ENCODE assay signal across 12 cellular contexts in the genomic region with DNA sequence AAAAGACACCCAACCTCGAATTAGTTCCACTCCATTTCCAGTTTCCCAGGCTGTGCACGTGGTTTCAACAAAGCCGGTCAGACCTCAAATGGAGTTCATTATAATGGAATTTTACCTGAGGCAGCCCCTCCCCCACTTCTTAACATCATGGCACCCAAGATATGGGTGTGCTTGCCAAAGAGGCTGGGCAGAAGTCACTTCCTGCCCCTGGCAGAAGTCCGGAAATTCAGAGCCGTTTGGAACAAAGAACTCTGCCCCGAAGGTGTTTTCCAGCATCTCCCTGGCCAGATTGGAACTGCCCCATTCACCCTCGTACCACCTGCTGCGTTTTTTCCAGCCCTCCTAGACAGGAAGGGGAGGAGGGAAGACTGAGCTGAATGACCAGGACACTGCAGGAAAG. TPM values are rescaled to one million over a fixed set of nuclear protein-coding genes. Genes with fewer than 3 reads are reported as not detected.
A peak's percentile ranks its signal among the peaks of the same experiment; 100 is the strongest.
DNase-seq lines count a peak whose midpoint lies in the region; ATAC-seq, FAIRE-seq and TF ChIP-seq lines count a peak whose summit lies in the region.
"Had no signal": no experiment of that assay in that cellular context is flagged by ENCODE, and none has a peak within 500 bp of the region (broad histone marks: within the 10 kb centered on the region; RNA-seq: fewer than 3 reads in every experiment).

No MANE protein-coding gene starts in this region.

- FAIRE-seq in kidney (lab: Jason Lieb, UNC): peak; percentile 17

- H3K9me3 ChIP-seq in kidney (ENCODE audit: control insufficient read depth in 1 of 2, low read length in 2 of 2): no peaks in the 10 kb centered on the region
- H3K9me3 ChIP-seq: right lobe of liver had no signal

- ATAC-seq in Right ventricle myocardium superior (ENCODE audit: poor library complexity) (no peak), HG02610 (IDR thresholded peaks at IDR 0.05; ENCODE audit: unreplicated experiment) (no peak)
- ATAC-seq: activated naive CD4-positive, alpha-beta T cell treated with anti-CD3 and anti-CD28 coated beads, Interleukin-2, amount 50 U/mL, for 72 hours had no signal

- H3K27ac ChIP-seq in C4-2B (peak overlapping the region; percentile 80), kidney (ENCODE audit: low read depth in 2 of 2, low read length in 2 of 2) (peak overlapping the region; percentile 82 to 86)
- H3K27ac ChIP-seq: right lobe of liver had no signal

- H3K9ac ChIP-seq in kidney (ENCODE audit: low read length in 2 of 2): peak overlapping the region in 1 of 2 donors; percentile 35

- peaks cover 47 to 59% of the 10 kb centered on the region in 2 donors for H3K4me1 ChIP-seq in kidney (ENCODE audit: control insufficient read depth in 1 of 2, insufficient read depth in 1 of 2, low read depth in 1 of 2, low read length in 2 of 2)

- peak overlapping the region in 1 of 2 donors; percentile 16 for H3K4me3 ChIP-seq in kidney (ENCODE audit: low read length in 2 of 2)
- H3K4me3 ChIP-seq: right lobe of liver had no signal

- H3K36me3 ChIP-seq in kidney (ENCODE audit: control insufficient read depth in 1 of 2, insufficient read depth in 2 of 2, low read length in 2 of 2): no peaks in the 10 kb centered on the region
- H3K36me3 ChIP-seq: right lobe of liver had no signal

- in situ Hi-C loops in SK-MEL-5 (cut with HindIII; ENCODE audit: low pct_unique_long_range_greater_than_20kb, low sequenced_read_pairs): no loop called here
- in situ Hi-C loops in GM13976 (cut with MboI; ENCODE audit: low sequenced_read_pairs, unreplicated experiment): no loop called here

- DNase-seq in HK-2 (ENCODE audit: unreplicated experiment) (peak; percentile 8), SK-MEL-5 (ENCODE audit: low read depth, low spot score) (peak; percentile 55), kidney (no peak), cerebellum (ENCODE audit: low spot score) (no peak), GM13976 (ENCODE audit: low spot score) (no peak), Right ventricle myocardium superior (no peak)
- DNase-seq: CD4-positive, alpha-beta T cell; NCI-H1105; right lobe of liver had no signal

- no peak for TF ChIP-seq CTCF in C4-2B (conservative IDR thresholded peaks at IDR 0.05)
- TF ChIP-seq CTCF in kidney (IDR thresholded peaks at IDR 0.05; ENCODE audit: borderline replicate concordance, extremely low read depth, insufficient read depth): no peak
- TF ChIP-seq CTCF in GM13976 (IDR thresholded peaks at IDR 0.05; ENCODE audit: borderline replicate concordance, control extremely low read depth, extremely low read depth, insufficient read depth, missing control alignments): no peak

- intact Hi-C loops in kidney (cut with DNase I) (no loop called here), Right ventricle myocardium superior (cut with DNase I) (no loop called here)

RNA-seq across cellular contexts. Expression of gene VDR, which starts 8.2 kb away (rescaled TPM):
- total RNA-seq in SK-MEL-5 (2014; rRNA removed; shearing (Covaris generic)): 1.4 and 1.8 TPM in 2 replicates
- polyA plus RNA-seq in SK-MEL-5 (2015; cell fraction: cytosol; rRNA removed): 5.8 and 6.1 TPM in 2 replicates
- 1.1 and 3.9 TPM in 2 replicates for polyA plus RNA-seq in SK-MEL-5 (2015; cell fraction: nucleus; rRNA removed)
- total RNA-seq in kidney (14.8 TPM), cerebellum (0.09 TPM), Right ventricle myocardium superior (0.11 TPM)
- 19.1 TPM for polyA plus RNA-seq in kidney (ENCODE audit: insufficient read depth, low read depth, low replicate concordance)

Comparison
In these comparisons a context has a peak if more than half of its experiments do, and no peak if none do; other contexts are left out.
1. DNase-seq: peak in HK-2 (single experiment) and SK-MEL-5 (single experiment); none in kidney (single experiment), cerebellum (single experiment), GM13976 (single experiment) and Right ventricle myocardium superior (single experiment).